In genomic region chr5:154568597-154568996, GRCh38 we compare ENCODE assay signal across 1 cellular context.
TF ChIP-seq lines count a peak whose summit lies in the region.

No MANE protein-coding gene starts in this region.

TF ChIP-seq in SK-N-SH treated with all-trans-retinoic acid at 6 μM for 48 hours, 23 proteins besides CTCF, POLR2A, EP300 and RAD21 (continued from another document):
- TF ChIP-seq TSHZ2 (CRISPR knock-in tag; IDR thresholded peaks at IDR 0.05) (no peak), ESRRG (CRISPR knock-in tag; IDR thresholded peaks at IDR 0.05) (no peak)
